Comparison of ENCODE assay signal across 9 cellular contexts in the genomic region with DNA sequence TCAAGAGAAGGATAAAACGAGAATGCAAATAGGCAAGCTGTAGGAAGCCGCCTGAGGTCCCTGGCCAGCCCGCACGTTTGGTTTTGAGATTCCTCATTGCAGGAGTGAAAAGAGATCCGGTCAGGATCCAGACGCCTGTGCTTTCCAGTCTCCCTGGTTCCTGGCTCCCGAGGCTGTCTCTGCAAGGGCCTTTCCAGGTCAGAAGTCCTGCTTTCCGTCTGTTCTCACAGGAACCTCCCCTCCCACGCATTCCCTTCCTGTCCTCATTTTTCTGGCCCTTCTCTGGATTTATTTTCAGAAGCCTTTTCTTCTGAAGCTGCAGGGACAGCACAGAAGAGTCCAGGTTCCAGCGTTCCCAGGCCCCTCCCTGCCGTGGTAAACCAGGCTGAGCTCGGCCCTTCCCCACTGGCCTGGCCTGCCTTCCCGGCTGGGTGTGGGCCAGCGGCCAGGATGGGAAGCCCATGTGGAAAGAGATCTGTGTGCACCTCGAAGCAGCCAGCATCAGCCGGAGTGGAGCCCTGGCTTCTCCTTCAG. TPM values are rescaled to one million over a fixed set of nuclear protein-coding genes. Genes with fewer than 3 reads are reported as not detected.
DNase-seq lines count a peak whose midpoint lies in the region; ATAC-seq and TF ChIP-seq lines count a peak whose summit lies in the region.
"Had no signal": no experiment of that assay in that cellular context is flagged by ENCODE, and none has a peak within 500 bp of the region (broad histone marks: within the 10 kb centered on the region; RNA-seq: fewer than 3 reads in every experiment).

No MANE protein-coding gene starts in this region.

- H3K36me3 Mint-ChIP-seq in endodermal cell (ENCODE audit: low read depth): peaks cover 3% of the 10 kb centered on the region

- peaks cover 11% of the 10 kb centered on the region for H3K27me3 Mint-ChIP-seq in endodermal cell (ENCODE audit: insufficient read depth)

- H3K4me1 ChIP-seq in endodermal cell (ENCODE audit: control insufficient read depth, insufficient read depth, low read length) (no peaks in the 10 kb centered on the region), right lobe of liver (peaks cover 0 to 9% (median 0%) of the 10 kb centered on the region in 4 donors), skeletal muscle satellite cell (ENCODE audit: control insufficient read depth, insufficient read depth, low read length) (peaks cover 11% of the 10 kb centered on the region)

- peaks cover 7% of the 10 kb centered on the region for H3K27me3 ChIP-seq in endodermal cell (ENCODE audit: control insufficient read depth, insufficient read depth, low read length, poor library complexity, severe bottlenecking)
- H3K27me3 ChIP-seq in right lobe of liver: no peaks in the 10 kb centered on the region
- no peaks in the 10 kb centered on the region for H3K27me3 ChIP-seq in skeletal muscle satellite cell (ENCODE audit: control insufficient read depth, insufficient read depth, low read length)

- peaks cover 6% of the 10 kb centered on the region for H3K9me3 Mint-ChIP-seq in endodermal cell

- peak overlapping the region; percentile 48 for H3K4me2 ChIP-seq in skeletal muscle satellite cell (ENCODE audit: low read length)

- ATAC-seq in right lobe of liver (peak; percentile 55 to 74 (median 70)), GM19397 (IDR thresholded peaks at IDR 0.05; ENCODE audit: unreplicated experiment) (no peak), HG03442 (IDR thresholded peaks at IDR 0.05; ENCODE audit: unreplicated experiment) (no peak)

- intact Hi-C loops in right lobe of liver (cut with DNase I): no loop called here

- H3K36me3 ChIP-seq in endodermal cell (ENCODE audit: control insufficient read depth, insufficient read depth, low read length) (no peaks in the 10 kb centered on the region), right lobe of liver (no peaks in the 10 kb centered on the region), skeletal muscle satellite cell (ENCODE audit: insufficient read depth, low read length) (no peaks in the 10 kb centered on the region)

- H3K27ac ChIP-seq in endodermal cell (ENCODE audit: low read depth, low read length) (no peak overlapping the region), right lobe of liver (peak overlapping the region in 2 of 3 donors; percentile 24 to 50)

- H3K4me3 ChIP-seq in HFF-Myc (replicated peaks; ENCODE audit: low read depth, low read length) (no peak overlapping the region), endodermal cell (ENCODE audit: low read length) (no peak overlapping the region), right lobe of liver (no peak overlapping the region), skeletal muscle satellite cell (ENCODE audit: low read length) (no peak overlapping the region)

- WGBS in endodermal cell (ENCODE audit: insufficient coverage in 1 of 2, insufficient read length in 1 of 2), 2 experiments: 82 to 85% methylated on average over 9 to 16 of the region's 16 CpGs
- WGBS in right lobe of liver (ENCODE audit: insufficient coverage, low coverage, low lambda C conversion rate, missing lambda C conversion rate): 53% methylated on average over 10 of the region's 16 CpGs

- TF ChIP-seq CTCF in HFF-Myc (IDR thresholded peaks at IDR 0.05; ENCODE audit: low read depth, low read length, missing control alignments) (no peak), endodermal cell (conservative IDR thresholded peaks at IDR 0.05) (no peak), right lobe of liver (IDR thresholded peaks at IDR 0.05) (no peak)

- H3K9ac ChIP-seq in endodermal cell (ENCODE audit: extremely low read depth, low read length, poor library complexity, severe bottlenecking) (no peak overlapping the region), skeletal muscle satellite cell (ENCODE audit: low read depth, low read length) (peak overlapping the region; percentile 8)

- no peak overlapping the region for H3K27ac Mint-ChIP-seq in endodermal cell

- H3K9me3 ChIP-seq in endodermal cell (ENCODE audit: control insufficient read depth, low read length) (no peaks in the 10 kb centered on the region), right lobe of liver (no peaks in the 10 kb centered on the region), skeletal muscle satellite cell (replicated peaks; ENCODE audit: low read length) (no peaks in the 10 kb centered on the region)

- no peak for TF ChIP-seq POLR2A in right lobe of liver (IDR thresholded peaks at IDR 0.05)

- H3K4me3 Mint-ChIP-seq in endodermal cell: no peak overlapping the region

- DNase-seq in HFF-Myc (ENCODE audit: extremely low read depth, low read depth): peak; percentile 12
- DNase-seq in endodermal cell: peak; percentile 33
- peak; percentile 65 to 73 (median 68) for DNase-seq in right lobe of liver
- no peak for DNase-seq in HK-2 (ENCODE audit: unreplicated experiment)
- DNase-seq in hippocampal formation (lab: John Stamatoyannopoulos, UW): no peak
- DNase-seq: activated naive CD4-positive, alpha-beta T cell treated with anti-CD3 and anti-CD28 coated beads, Interleukin-2, amount 50 U/mL, for 16 hours had no signal

- peaks cover 3% of the 10 kb centered on the region for H3K4me1 Mint-ChIP-seq in endodermal cell

RNA-seq across cellular contexts. Expression of gene TMEM242, which starts 54.0 kb away (rescaled TPM):
- total RNA-seq in endodermal cell (10 to 100 TPM; 10.8 to 11.7 TPM), right lobe of liver (1 to 10 TPM; 4.4 to 8.8 (median 7.3) TPM)
- 9.6 TPM for polyA plus RNA-seq in endodermal cell (2013, experiment 1 of 2)
- polyA plus RNA-seq in endodermal cell (2013, experiment 2 of 2): 7.7 TPM
- 2.6 and 3.5 TPM in 2 replicates for total RNA-seq in skeletal muscle satellite cell (2012; rRNA removed)

Comparison
In these comparisons a context has a peak if more than half of its experiments do, and no peak if none do; other contexts are left out.
1. DNase-seq: peak in HFF-Myc (single experiment), endodermal cell (single experiment) and right lobe of liver (3 of 3); none in HK-2 (single experiment) and hippocampal formation (0 of 2).
2. ATAC-seq: peak in right lobe of liver (4 of 4); none in GM19397 (single experiment) and HG03442 (single experiment).